In the genomic region with DNA sequence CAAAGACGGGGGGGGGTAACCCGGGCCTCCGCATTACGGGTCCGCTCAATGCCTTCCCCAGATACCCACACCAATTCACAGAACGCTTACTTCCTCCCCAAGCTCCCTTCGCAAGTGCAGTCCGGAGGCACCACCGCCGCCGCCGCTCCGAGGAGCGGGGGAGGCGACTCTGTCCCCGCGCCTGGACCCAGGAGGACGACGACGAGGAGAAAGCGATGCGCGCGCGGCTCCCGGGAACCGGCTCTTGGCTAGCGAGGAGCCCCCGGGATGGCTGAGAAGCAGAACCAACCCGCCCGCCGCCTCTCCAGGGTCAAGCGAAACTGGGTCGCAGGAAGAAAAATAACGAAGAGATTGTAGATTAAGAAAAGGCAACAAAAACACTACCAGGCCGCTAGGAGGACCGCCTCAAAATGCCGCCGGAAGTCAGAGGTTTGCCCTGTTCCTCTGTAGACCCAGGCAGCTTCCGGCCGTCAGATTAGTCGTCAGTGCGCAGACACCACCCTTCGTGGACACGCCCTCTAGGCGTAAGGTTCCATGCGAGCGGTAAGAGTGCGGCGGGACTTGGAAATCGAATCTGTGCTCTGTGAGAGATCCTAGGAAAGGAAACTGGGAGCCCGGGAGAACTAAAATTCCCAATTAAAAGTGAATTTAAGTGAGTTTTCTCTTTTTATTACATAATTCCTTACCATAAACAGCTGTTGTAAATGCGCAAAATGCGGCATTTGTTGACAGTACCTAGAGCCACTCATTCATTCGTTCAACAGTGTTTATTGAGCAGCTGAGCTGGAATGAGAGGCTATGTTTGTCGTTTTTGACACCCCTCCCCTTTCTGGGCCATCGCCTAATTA, we compare ENCODE assay signal across 8 cellular contexts. TPM values are rescaled to one million over a fixed set of nuclear protein-coding genes. Genes with fewer than 3 reads are reported as not detected.
DNase-seq lines count a peak whose midpoint lies in the region; ATAC-seq and TF ChIP-seq lines count a peak whose summit lies in the region.

A gene with protein sequence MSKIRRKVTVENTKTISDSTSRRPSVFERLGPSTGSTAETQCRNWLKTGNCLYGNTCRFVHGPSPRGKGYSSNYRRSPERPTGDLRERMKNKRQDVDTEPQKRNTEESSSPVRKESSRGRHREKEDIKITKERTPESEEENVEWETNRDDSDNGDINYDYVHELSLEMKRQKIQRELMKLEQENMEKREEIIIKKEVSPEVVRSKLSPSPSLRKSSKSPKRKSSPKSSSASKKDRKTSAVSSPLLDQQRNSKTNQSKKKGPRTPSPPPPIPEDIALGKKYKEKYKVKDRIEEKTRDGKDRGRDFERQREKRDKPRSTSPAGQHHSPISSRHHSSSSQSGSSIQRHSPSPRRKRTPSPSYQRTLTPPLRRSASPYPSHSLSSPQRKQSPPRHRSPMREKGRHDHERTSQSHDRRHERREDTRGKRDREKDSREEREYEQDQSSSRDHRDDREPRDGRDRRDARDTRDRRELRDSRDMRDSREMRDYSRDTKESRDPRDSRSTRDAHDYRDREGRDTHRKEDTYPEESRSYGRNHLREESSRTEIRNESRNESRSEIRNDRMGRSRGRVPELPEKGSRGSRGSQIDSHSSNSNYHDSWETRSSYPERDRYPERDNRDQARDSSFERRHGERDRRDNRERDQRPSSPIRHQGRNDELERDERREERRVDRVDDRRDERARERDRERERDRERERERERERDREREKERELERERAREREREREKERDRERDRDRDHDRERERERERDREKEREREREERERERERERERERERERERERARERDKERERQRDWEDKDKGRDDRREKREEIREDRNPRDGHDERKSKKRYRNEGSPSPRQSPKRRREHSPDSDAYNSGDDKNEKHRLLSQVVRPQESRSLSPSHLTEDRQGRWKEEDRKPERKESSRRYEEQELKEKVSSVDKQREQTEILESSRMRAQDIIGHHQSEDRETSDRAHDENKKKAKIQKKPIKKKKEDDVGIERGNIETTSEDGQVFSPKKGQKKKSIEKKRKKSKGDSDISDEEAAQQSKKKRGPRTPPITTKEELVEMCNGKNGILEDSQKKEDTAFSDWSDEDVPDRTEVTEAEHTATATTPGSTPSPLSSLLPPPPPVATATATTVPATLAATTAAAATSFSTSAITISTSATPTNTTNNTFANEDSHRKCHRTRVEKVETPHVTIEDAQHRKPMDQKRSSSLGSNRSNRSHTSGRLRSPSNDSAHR (N-terminal part only) (minus strand): TSS at position 433 of the 848 bp plus-strand sequence. CDS start 7,239 bp downstream, outside the sequence.

- no peaks in the 10 kb centered on the region for H3K36me3 ChIP-seq in DND-41 (ENCODE audit: insufficient read depth, low read length)
- H3K36me3 ChIP-seq in KOPT-K1 (ENCODE audit: insufficient read depth, low read length): no peaks in the 10 kb centered on the region
- H3K36me3 ChIP-seq in Peyer's patch: no peaks in the 10 kb centered on the region
- H3K36me3 ChIP-seq in esophagus muscularis mucosa: no peaks in the 10 kb centered on the region
- H3K36me3 ChIP-seq in muscle layer of duodenum (ENCODE audit: control insufficient read depth in 1 of 2, insufficient read depth in 2 of 2, low read length in 2 of 2): no peaks in the 10 kb centered on the region

- H3K4me3 ChIP-seq in DND-41 (ENCODE audit: low read depth in 1 of 2, low read length in 2 of 2) (peak within 1 kb of the TSS; percentile 66 to 96), Peyer's patch (peak within 1 kb of the TSS; percentile 76 to 96 (median 88)), esophagus muscularis mucosa (peak within 1 kb of the TSS; percentile 80 to 96 (median 85)), muscle layer of duodenum (ENCODE audit: low read depth in 1 of 2, low read length in 2 of 2) (peak within 1 kb of the TSS; percentile 76 to 88)

- TF ChIP-seq CTCF in DND-41 (IDR thresholded peaks at IDR 0.05; ENCODE audit: borderline replicate concordance, extremely low read depth, low read length, poor library complexity, severe bottlenecking) (peak; percentile 44), Peyer's patch (IDR thresholded peaks at IDR 0.05) (peak in 5 of 6 experiments; percentile 30 to 65 (median 60)), esophagus muscularis mucosa (IDR thresholded peaks at IDR 0.05) (peak; percentile 38 to 44 (median 42))

- peak within 1 kb of the TSS; percentile 68 for H3K4me2 ChIP-seq in DND-41 (ENCODE audit: insufficient read depth, low read length)

- H3K4me1 ChIP-seq in DND-41 (ENCODE audit: insufficient read depth, low read length) (peaks cover 54% of the 10 kb centered on the region), Peyer's patch (peaks cover 0 to 20% (median 3%) of the 10 kb centered on the region in 4 donors), esophagus muscularis mucosa (peaks cover 26 to 36% (median 32%) of the 10 kb centered on the region in 4 donors), muscle layer of duodenum (ENCODE audit: control insufficient read depth in 1 of 2, insufficient read depth in 2 of 2, low read length in 2 of 2) (peaks cover 8 to 24% of the 10 kb centered on the region in 2 donors)

- peaks cover 16% of the 10 kb centered on the region; the same call in 1 of the 2 replicates for H4K20me1 ChIP-seq in DND-41 (ENCODE audit: insufficient read depth, low read length)

- TF ChIP-seq EP300 in esophagus muscularis mucosa (IDR thresholded peaks at IDR 0.05): no peak

- intact Hi-C loops in esophagus muscularis mucosa (cut with DNase I): no loop called here

- peak within 1 kb of the TSS; percentile 87 for H3K27ac ChIP-seq in DND-41 (ENCODE audit: low read length)
- H3K27ac ChIP-seq in KOPT-K1 (ENCODE audit: low read depth, low read length, poor library complexity, severe bottlenecking): peak within 1 kb of the TSS; percentile 82
- peak within 1 kb of the TSS; percentile 90 to 95 (median 94) for H3K27ac ChIP-seq in Peyer's patch
- H3K27ac ChIP-seq in esophagus muscularis mucosa (replicated peaks in 1 of 4): peak within 1 kb of the TSS; percentile 91 to 95 (median 94)
- peak within 1 kb of the TSS; percentile 87 for H3K27ac ChIP-seq in muscle layer of duodenum (ENCODE audit: low read length)

- H3K9ac ChIP-seq in DND-41 (ENCODE audit: low read depth, low read length): peak within 1 kb of the TSS; percentile 93

- 1% methylated on average over 33 of the region's 57 CpGs for WGBS in esophagus muscularis mucosa

- peak within 1 kb of the TSS; percentile 85 for H2AFZ ChIP-seq in DND-41 (ENCODE audit: low read depth, low read length)

- ATAC-seq in DND-41 (ENCODE audit: insufficient read depth, low read depth) (peak; percentile 100), GM21737 (IDR thresholded peaks at IDR 0.05; ENCODE audit: unreplicated experiment) (peak; percentile 99)

- no peaks in the 10 kb centered on the region for H3K9me3 ChIP-seq in DND-41 (ENCODE audit: insufficient read depth, low read length, severe bottlenecking)
- H3K9me3 ChIP-seq in KOPT-K1 (ENCODE audit: insufficient read depth, low read length, poor library complexity, severe bottlenecking): no peaks in the 10 kb centered on the region
- no peaks in the 10 kb centered on the region for H3K9me3 ChIP-seq in Peyer's patch
- H3K9me3 ChIP-seq in esophagus muscularis mucosa: no peaks in the 10 kb centered on the region
- H3K9me3 ChIP-seq in muscle layer of duodenum (ENCODE audit: control insufficient read depth in 1 of 2, low read length in 2 of 2): no peaks in the 10 kb centered on the region

- H3K27me3 ChIP-seq in DND-41 (ENCODE audit: insufficient read depth, low read length, poor library complexity) (no peaks in the 10 kb centered on the region), Peyer's patch (no peaks in the 10 kb centered on the region), esophagus muscularis mucosa (no peaks in the 10 kb centered on the region), muscle layer of duodenum (ENCODE audit: low read depth, low read length) (no peaks in the 10 kb centered on the region)

- TF ChIP-seq POLR2A in Peyer's patch (IDR thresholded peaks at IDR 0.05) (peak; percentile 43 to 67), esophagus muscularis mucosa (IDR thresholded peaks at IDR 0.05; ENCODE audit: low read depth) (no peak)

- peaks cover 63% of the 10 kb centered on the region for H3K79me2 ChIP-seq in DND-41 (ENCODE audit: insufficient read depth, low read length)

- DNase-seq in DND-41 (peak; percentile 93), Peyer's patch (peak; percentile 91 to 98 (median 96)), esophagus muscularis mucosa (ENCODE audit: extremely low spot score) (peak; percentile 96)
- DNase-seq in activated T-cell treated with anti-CD3 and anti-CD28 coated beads, Interleukin-2, amount 50 U/mL, for 48 hours: peak; percentile 92
- DNase-seq in stimulated activated CD8-positive, alpha-beta memory T cell treated with anti-CD3 and anti-CD28 coated beads, Interleukin-7, amount 100 ng/mL, for 4 hours (ENCODE audit: low read depth in 2 of 2): peak; percentile 88 to 89

RNA-seq across cellular contexts. Expression of the gene that starts here (rescaled TPM):
- 10 to 100 TPM; 22.6 to 71.8 (median 30.6) TPM for total RNA-seq in Peyer's patch
- 10 to 100 TPM; 33.6 to 47.8 (median 36.4) TPM for total RNA-seq in esophagus muscularis mucosa

Comparison
In these comparisons a context has a peak if more than half of its experiments do, and no peak if none do; other contexts are left out.
1. Peak in every context shown above with its lines: DNase-seq, ATAC-seq, H3K4me3 ChIP-seq and H3K27ac ChIP-seq.